In the genomic region with DNA sequence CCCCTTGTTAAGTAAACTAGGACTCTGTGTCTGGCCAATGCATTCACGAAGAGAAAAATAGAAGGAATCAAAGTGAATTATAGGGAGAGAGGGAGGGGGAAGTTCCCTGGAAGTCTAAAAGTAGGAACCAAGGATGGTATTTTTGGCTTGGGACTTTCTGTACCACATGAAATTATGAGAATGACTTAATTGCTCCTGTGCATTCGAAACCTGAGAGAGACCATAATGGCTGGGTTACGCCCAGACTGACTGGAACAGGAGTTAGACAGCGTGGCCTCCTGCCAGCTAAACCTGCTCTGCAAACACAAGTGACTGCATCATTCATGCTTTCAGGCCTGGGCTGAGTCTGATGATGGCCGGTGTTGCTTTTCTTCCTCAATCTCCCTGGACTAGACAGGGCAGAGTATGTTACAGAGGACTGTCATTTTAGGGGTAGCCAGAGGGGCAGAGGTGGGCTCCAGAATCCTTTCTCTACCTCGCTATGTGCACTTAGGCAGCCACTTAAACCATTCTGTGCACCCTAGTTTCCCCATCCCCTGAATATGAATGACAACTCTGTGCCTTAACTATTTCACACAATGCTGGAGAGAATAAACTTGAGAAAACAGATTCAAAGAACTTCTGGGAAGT, we compare ENCODE assay signal across 1 cellular context.
TF ChIP-seq lines count a peak whose summit lies in the region.

No MANE protein-coding gene starts in this region.

TF ChIP-seq in IMR-90, 13 proteins besides CTCF, POLR2A, EP300 and RAD21 (continued from another document):
- TF ChIP-seq RCOR1 (IDR thresholded peaks at IDR 0.05; ENCODE audit: insufficient replicate concordance, low read length): no peak
- no peak for TF ChIP-seq NFE2L2 (IDR thresholded peaks at IDR 0.05; ENCODE audit: low read depth, low read length)
- TF ChIP-seq SMC3 (IDR thresholded peaks at IDR 0.05; ENCODE audit: low read depth, low read length): no peak
- TF ChIP-seq MXI1 (IDR thresholded peaks at IDR 0.05; ENCODE audit: borderline replicate concordance, low read depth, low read length): no peak
- TF ChIP-seq BHLHE40 (IDR thresholded peaks at IDR 0.05; ENCODE audit: low read depth, low read length): no peak
- no peak for TF ChIP-seq MAZ (IDR thresholded peaks at IDR 0.05; ENCODE audit: borderline replicate concordance, low read depth, low read length)
- TF ChIP-seq FOS (IDR thresholded peaks at IDR 0.05; ENCODE audit: low read depth, low read length): no peak
- no peak for TF ChIP-seq RFX5 (IDR thresholded peaks at IDR 0.05; ENCODE audit: low read depth, low read length)
- no peak for TF ChIP-seq CEBPB (IDR thresholded peaks at IDR 0.05; ENCODE audit: low read depth, low read length)
- TF ChIP-seq CHD1 (IDR thresholded peaks at IDR 0.05; ENCODE audit: low read depth, low read length): no peak
